In genomic region chr6:83536034-83536646, GRCh38 we compare ENCODE assay signal across 8 cellular contexts. TPM values are rescaled to one million over a fixed set of nuclear protein-coding genes. Genes with fewer than 3 reads are reported as not detected.
DNase-seq lines count a peak whose midpoint lies in the region; ATAC-seq and TF ChIP-seq lines count a peak whose summit lies in the region.

No MANE protein-coding gene starts in this region.

- H3K36me3 Mint-ChIP-seq in chondrocyte (ENCODE audit: low read depth): peaks cover 4% of the 10 kb centered on the region

- no peaks in the 10 kb centered on the region for H3K36me3 ChIP-seq in sigmoid colon

- no peak for TF ChIP-seq POLR2A in sigmoid colon (IDR thresholded peaks at IDR 0.05)

- WGBS in sigmoid colon, 2 donors: 26 to 48% methylated on average over 5 of the region's 5 CpGs

- TF ChIP-seq CTCF in chondrocyte (IDR thresholded peaks at IDR 0.05) (peak; percentile 87), sigmoid colon (IDR thresholded peaks at IDR 0.05) (no peak)

- intact Hi-C loops in sigmoid colon (cut with DNase I): no loop called here

- no peaks in the 10 kb centered on the region for H3K27me3 ChIP-seq in sigmoid colon

- DNase-seq in DMS 273 (lab: John Stamatoyannopoulos, UW; ENCODE audit: unreplicated experiment): peak; percentile 81
- DNase-seq in T follicular helper cell (ENCODE audit: low read depth): peak; percentile 19
- no peak for DNase-seq in chondrocyte (ENCODE audit: low spot score)
- DNase-seq in myocyte (ENCODE audit: low read depth): peak; percentile 47
- DNase-seq in sigmoid colon: no peak

- no peak overlapping the region for H3K27ac Mint-ChIP-seq in chondrocyte (ENCODE audit: unreplicated experiment)

- peaks cover 25% of the 10 kb centered on the region for H3K27me3 Mint-ChIP-seq in chondrocyte (ENCODE audit: low read depth)

- peak; percentile 60 for ATAC-seq in GM18873 (IDR thresholded peaks at IDR 0.05; ENCODE audit: low FRiP score, unreplicated experiment)
- ATAC-seq in HG03442 (IDR thresholded peaks at IDR 0.05; ENCODE audit: unreplicated experiment): peak; percentile 81
- ATAC-seq in GM21786 (IDR thresholded peaks at IDR 0.05; ENCODE audit: unreplicated experiment): no peak

- H3K4me3 ChIP-seq in sigmoid colon: no peak overlapping the region

- no peak overlapping the region for H3K4me3 Mint-ChIP-seq in chondrocyte (ENCODE audit: unreplicated experiment)

- H3K9me3 ChIP-seq in sigmoid colon: no peaks in the 10 kb centered on the region

- TF ChIP-seq EP300 in sigmoid colon (IDR thresholded peaks at IDR 0.05): no peak

- H3K4me1 Mint-ChIP-seq in chondrocyte (ENCODE audit: low read depth): no peaks in the 10 kb centered on the region

- H3K9me3 Mint-ChIP-seq in chondrocyte (ENCODE audit: low read depth): peaks cover 4% of the 10 kb centered on the region

- no peak overlapping the region for H3K27ac ChIP-seq in sigmoid colon

- H3K4me1 ChIP-seq in sigmoid colon: no peaks in the 10 kb centered on the region

RNA-seq across cellular contexts. Expression of gene PRSS35, which starts 23.8 kb away (rescaled TPM):
- 61.6 to 200 TPM (median 197 TPM) in 3 replicates for total RNA-seq in chondrocyte
- total RNA-seq in myocyte: 0.43 and 1.3 TPM in 2 replicates
- 0.78 TPM for polyA plus RNA-seq in myocyte (2012)
- total RNA-seq in sigmoid colon: under 1 TPM in 2 of 4 donors, not detected in 2; 0.36 to 0.55 TPM
- under 1 TPM in 1 of 3 donors, not detected in 2; 0.09 TPM for polyA plus RNA-seq in sigmoid colon

Comparison
In these comparisons a context has a peak if more than half of its experiments do, and no peak if none do; other contexts are left out.
1. DNase-seq: peak in DMS 273 (single experiment), T follicular helper cell (single experiment) and myocyte (single experiment); none in chondrocyte (single experiment) and sigmoid colon (single experiment).
2. RNA of gene PRSS35, which starts 23.8 kb away (total RNA-seq): 61.6 to 200 TPM in chondrocyte; 0.43 to 1.3 TPM in myocyte and 0.36 to 0.55 TPM in sigmoid colon; every median in the first group is over 10 times any median in the second.